Comparison of ENCODE assay signal across 8 cellular contexts in genomic region chr5:116577064-116577788, GRCh38.
A peak's percentile ranks its signal among the peaks of the same experiment; 100 is the strongest.
DNase-seq lines count a peak whose midpoint lies in the region; ATAC-seq lines count a peak whose summit lies in the region.

No MANE protein-coding gene starts in this region.

- DNase-seq in islet precursor cell (peak; percentile 96), NCI-H1105 treated with DMSO at 0.1 percent for 48 hours (lab: John Stamatoyannopoulos, UW) (no peak), activated gamma-delta T cell treated with Interleukin-2 at 50 U/mL for 16 hours (no peak), ecto neural progenitor cell (ENCODE audit: low spot score) (no peak)
- no peak for DNase-seq in activated naive CD4-positive, alpha-beta T cell treated with Interleukin-2 at 50 U/mL for 16 hours

- peak; percentile 55 for ATAC-seq in GM18520 (IDR thresholded peaks at IDR 0.05; ENCODE audit: unreplicated experiment)
- peak; percentile 72 for ATAC-seq in GM21529 (IDR thresholded peaks at IDR 0.05; ENCODE audit: unreplicated experiment)
- peak; percentile 56 for ATAC-seq in HG03442 (IDR thresholded peaks at IDR 0.05; ENCODE audit: unreplicated experiment)
